Comparison of ENCODE assay signal across 8 cellular contexts in genomic region chr1:34865573-34865972, GRCh38. TPM values are rescaled to one million over a fixed set of nuclear protein-coding genes. Genes with fewer than 3 reads are reported as not detected.
DNase-seq lines count a peak whose midpoint lies in the region; ATAC-seq and TF ChIP-seq lines count a peak whose summit lies in the region.

No MANE protein-coding gene starts in this region.

- H3K27me3 Mint-ChIP-seq in WTC11 (ENCODE audit: low read depth) = peaks cover 45% of the 10 kb centered on the region

- peaks cover 34% of the 10 kb centered on the region for H3K27me3 ChIP-seq in skeletal muscle satellite cell (ENCODE audit: control insufficient read depth, insufficient read depth, low read length)

- H3K4me1 Mint-ChIP-seq in WTC11 = 0 out of 2 replicates have a peak, but pooled peaks cover 2% of the 10 kb centered on the region

- H3K36me3 Mint-ChIP-seq in WTC11 = no peaks in the 10 kb centered on the region

- ATAC-seq in GM19372 (IDR thresholded peaks at IDR 0.05; ENCODE audit: low read depth, unreplicated experiment) = peak; percentile 6
- peak; percentile 4; the same call in 1 of the 2 replicates for ATAC-seq in WTC11
- peak; percentile 9 for ATAC-seq in left ventricle myocardium superior

- no peaks in the 10 kb centered on the region for H3K36me3 ChIP-seq in skeletal muscle satellite cell (ENCODE audit: insufficient read depth, low read length)

- no peak for TF ChIP-seq CTCF in WTC11 (IDR thresholded peaks at IDR 0.05)

- peak overlapping the region; percentile 58 for H3K4me3 Mint-ChIP-seq in WTC11

- peak overlapping the region; percentile 89 for H3K9ac ChIP-seq in skeletal muscle satellite cell (ENCODE audit: low read depth, low read length)

- intact Hi-C loops in left ventricle myocardium superior (cut with micrococcal nuclease) = no loop called here

- DNase-seq in WTC11 (ENCODE audit: low spot score) = no peak
- DNase-seq in left ventricle myocardium superior = peak; percentile 41
- DNase-seq in putamen (ENCODE audit: low spot score) = no peak
- DNase-seq in NOMO-1 treated with dmso at 0.1 percent for 144 hours (lab: John Stamatoyannopoulos, UW; ENCODE audit: unreplicated experiment) = no peak
- no peak for DNase-seq in NCI-H510A (lab: John Stamatoyannopoulos, UW)
- no peak for DNase-seq in NCI-H1930 (lab: John Stamatoyannopoulos, UW)

- peak overlapping the region; percentile 85 for H3K4me3 ChIP-seq in skeletal muscle satellite cell (ENCODE audit: low read length)

- POLR2A ChIA-PET in WTC11 (lab: Charles Lee) = no interaction called here

- H3K9me3 ChIP-seq in skeletal muscle satellite cell (replicated peaks; ENCODE audit: low read length) = no peaks in the 10 kb centered on the region

- peak overlapping the region; percentile 99 for H3K4me2 ChIP-seq in skeletal muscle satellite cell (ENCODE audit: low read length)

- H3K9me3 Mint-ChIP-seq in WTC11 = no peaks in the 10 kb centered on the region

- H3K4me1 ChIP-seq in skeletal muscle satellite cell (ENCODE audit: control insufficient read depth, insufficient read depth, low read length) = peaks cover 9% of the 10 kb centered on the region

- CTCF ChIA-PET in WTC11 (lab: Charles Lee) = interaction anchor here (0.6 to 3.8 kb wide), 18 partner anchors 13 to 84 kb away, joined by 3 to 70 read pairs (median 6); partner anchors contain the start of gene DLGAP3

- H3K27ac Mint-ChIP-seq in WTC11 = no peak overlapping the region

TF ChIP-seq in WTC11, 78 proteins besides CTCF, POLR2A, EP300 and RAD21:
- no peak for TF ChIP-seq JAZF1 (CRISPR knock-in tag; IDR thresholded peaks at IDR 0.05)
- TF ChIP-seq NFE2L1 (CRISPR knock-in tag; IDR thresholded peaks at IDR 0.05) = no peak
- no peak for TF ChIP-seq MYBL2 (CRISPR knock-in tag; IDR thresholded peaks at IDR 0.05)
- no peak for TF ChIP-seq SP1 (CRISPR knock-in tag; conservative IDR thresholded peaks at IDR 0.05)
- TF ChIP-seq ZNF396 (CRISPR knock-in tag; IDR thresholded peaks at IDR 0.05; ENCODE audit: borderline replicate concordance) = no peak
- TF ChIP-seq ZNF317 (CRISPR knock-in tag; IDR thresholded peaks at IDR 0.05; ENCODE audit: borderline replicate concordance, low read depth) = no peak

RNA-seq across cellular contexts. Expression of gene SMIM12, which starts 6.0 kb away (rescaled TPM):
- total RNA-seq in WTC11 (2021) (34.6 to 41.9 TPM (median 39.6 TPM) in 3 replicates), left ventricle myocardium superior (33.6 TPM)
- total RNA-seq in skeletal muscle satellite cell (2012; rRNA removed) = 33.0 and 41.9 TPM in 2 replicates
